In the genomic region with DNA sequence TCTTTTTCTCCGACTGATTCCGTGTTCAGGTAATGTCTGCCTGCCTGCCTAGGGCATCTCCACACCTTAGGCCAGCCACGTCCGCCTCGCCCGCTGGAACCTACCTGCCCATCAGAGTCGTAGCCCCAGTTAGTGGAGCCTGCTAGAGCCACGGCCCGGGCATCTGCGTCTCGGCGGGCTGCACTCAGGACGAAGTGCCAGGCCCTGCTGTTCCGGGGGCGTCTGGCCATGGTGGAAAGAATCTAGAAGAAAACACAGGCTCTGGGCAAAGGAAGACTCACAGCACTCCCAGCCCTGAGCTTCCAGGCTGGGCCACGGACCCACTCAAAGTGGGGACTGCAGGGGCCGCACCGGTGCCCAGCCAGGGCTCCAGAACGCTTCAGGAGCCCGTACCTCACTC, we compare ENCODE assay signal across 8 cellular contexts. TPM values are rescaled to one million over a fixed set of nuclear protein-coding genes. Genes with fewer than 3 reads are reported as not detected.
DNase-seq lines count a peak whose midpoint lies in the region; ATAC-seq, FAIRE-seq and TF ChIP-seq lines count a peak whose summit lies in the region.

No MANE protein-coding gene starts in this region.

- TF ChIP-seq POLR2A in gastroesophageal sphincter (IDR thresholded peaks at IDR 0.05) = no peak

- ATAC-seq in gastroesophageal sphincter (no peak), HG03108 (IDR thresholded peaks at IDR 0.05; ENCODE audit: unreplicated experiment) (no peak)

- H3K4me3 Mint-ChIP-seq in progenitor cell of endocrine pancreas (ENCODE audit: low read depth) = peak overlapping the region; percentile 85

- H3K4me1 ChIP-seq in DOHH2 (ENCODE audit: control insufficient read depth, low read length) (peaks cover 16% of the 10 kb centered on the region), gastroesophageal sphincter (peaks cover 3 to 62% (median 32%) of the 10 kb centered on the region in 3 donors)

- H3K27ac ChIP-seq in DOHH2 (ENCODE audit: low read depth, low read length) = no peak overlapping the region
- H3K27ac ChIP-seq in VCaP = peak overlapping the region; percentile 77
- peak overlapping the region in 3 of 4 donors; percentile 90 to 97 (median 93) for H3K27ac ChIP-seq in gastroesophageal sphincter

- H3K4me1 Mint-ChIP-seq in progenitor cell of endocrine pancreas (ENCODE audit: low read depth) = peaks cover 14% of the 10 kb centered on the region

- no peak for TF ChIP-seq EP300 in gastroesophageal sphincter (IDR thresholded peaks at IDR 0.05)

- H3K27me3 Mint-ChIP-seq in progenitor cell of endocrine pancreas = no peaks in the 10 kb centered on the region

- H3K9me3 ChIP-seq in DOHH2 (ENCODE audit: control insufficient read depth, insufficient read depth, low read length) (no peaks in the 10 kb centered on the region), gastroesophageal sphincter (no peaks in the 10 kb centered on the region)

- 50 to 65% methylated on average over 2 to 4 of the region's 20 CpGs for WGBS in gastroesophageal sphincter (ENCODE audit: low coverage in 1 of 2), 2 donors

- peaks cover 1% of the 10 kb centered on the region for H3K36me3 Mint-ChIP-seq in progenitor cell of endocrine pancreas (ENCODE audit: insufficient read depth)

- TF ChIP-seq CTCF in DOHH2 (IDR thresholded peaks at IDR 0.05; ENCODE audit: low read depth, low read length, poor library complexity, severe bottlenecking) (no peak), VCaP (conservative IDR thresholded peaks at IDR 0.05) (no peak), gastroesophageal sphincter (IDR thresholded peaks at IDR 0.05) (no peak), progenitor cell of endocrine pancreas (IDR thresholded peaks at IDR 0.05; ENCODE audit: unreplicated experiment) (no peak)

- no peaks in the 10 kb centered on the region for H3K9me3 Mint-ChIP-seq in progenitor cell of endocrine pancreas (ENCODE audit: low read depth)

- H3K9me2 ChIP-seq in DOHH2 (replicated peaks; ENCODE audit: control insufficient read depth, low read length) = no peaks in the 10 kb centered on the region

- no peak for FAIRE-seq in RCC 7860 (lab: Jason Lieb, UNC)

- H3K27me3 ChIP-seq in DOHH2 (ENCODE audit: control insufficient read depth, low read length) (no peaks in the 10 kb centered on the region), gastroesophageal sphincter (no peaks in the 10 kb centered on the region)

- H3K4me2 ChIP-seq in DOHH2 (ENCODE audit: low read length) = peak overlapping the region; percentile 93

- H3F3A ChIP-seq in DOHH2 (ENCODE audit: control insufficient read depth, insufficient read depth) = no peaks in the 10 kb centered on the region

- H3K27ac Mint-ChIP-seq in progenitor cell of endocrine pancreas = peak overlapping the region; percentile 94

- peaks cover 46% of the 10 kb centered on the region for H3K79me2 ChIP-seq in DOHH2 (ENCODE audit: control insufficient read depth, low read length)

- H3K36me3 ChIP-seq in DOHH2 (ENCODE audit: control insufficient read depth, low read length) (peaks cover 33% of the 10 kb centered on the region), gastroesophageal sphincter (peaks cover 0 to 62% of the 10 kb centered on the region in 2 donors)

- H3K4me3 ChIP-seq in DOHH2 (ENCODE audit: low read length) (peak overlapping the region; percentile 82), gastroesophageal sphincter (peak overlapping the region; percentile 71 to 85)

- DNase-seq in progenitor cell of endocrine pancreas (ENCODE audit: low spot score, unreplicated experiment) (no peak), foreskin melanocyte (no peak), EL (no peak), RCC 7860 (ENCODE audit: low spot score) (no peak)

- H4K20me1 ChIP-seq in DOHH2 (ENCODE audit: control insufficient read depth, insufficient read depth, low read depth, low read length) = 0 out of 2 replicates have a peak, but pooled peaks cover 5% of the 10 kb centered on the region

RNA-seq across cellular contexts. Expression of a gene that starts 1.1 kb away (rescaled TPM):
- total RNA-seq in gastroesophageal sphincter (10 to 100 TPM; 52.4 to 81.1 (median 75.4) TPM), progenitor cell of endocrine pancreas (47.8 and 50.2 TPM in 2 replicates)

RNA-seq across cellular contexts. Expression of a gene that starts 1.5 kb away (rescaled TPM):
- total RNA-seq in gastroesophageal sphincter (10 to 100 TPM; 64.4 to 92.2 (median 80.6) TPM), progenitor cell of endocrine pancreas (59.9 and 65.4 TPM in 2 replicates)

RNA-seq across cellular contexts. Expression of a gene that starts 8.3 kb away (rescaled TPM):
- total RNA-seq in gastroesophageal sphincter = 10 to 100 TPM; 44.4 to 72.8 (median 61.3) TPM
- total RNA-seq in progenitor cell of endocrine pancreas = 77.2 and 84.6 TPM in 2 replicates

RNA-seq across cellular contexts. Expression of a gene that starts 8.6 kb away (rescaled TPM):
- total RNA-seq in gastroesophageal sphincter = 10 to 100 TPM in 1 of 4 donors, 1 to 10 TPM in 3; 4.6 to 20.4 (median 7.7) TPM
- 50.6 and 53.4 TPM in 2 replicates for total RNA-seq in progenitor cell of endocrine pancreas

RNA-seq across cellular contexts. Expression of a gene that starts 9.9 kb away (rescaled TPM):
- total RNA-seq in gastroesophageal sphincter (100 to 1,000 TPM in 1 of 4 donors, 10 to 100 TPM in 3; 49.9 to 106 (median 87.2) TPM), progenitor cell of endocrine pancreas (34.4 and 35.3 TPM in 2 replicates)
